18 cellular contexts compared by ENCODE assay signal in the genomic region with DNA sequence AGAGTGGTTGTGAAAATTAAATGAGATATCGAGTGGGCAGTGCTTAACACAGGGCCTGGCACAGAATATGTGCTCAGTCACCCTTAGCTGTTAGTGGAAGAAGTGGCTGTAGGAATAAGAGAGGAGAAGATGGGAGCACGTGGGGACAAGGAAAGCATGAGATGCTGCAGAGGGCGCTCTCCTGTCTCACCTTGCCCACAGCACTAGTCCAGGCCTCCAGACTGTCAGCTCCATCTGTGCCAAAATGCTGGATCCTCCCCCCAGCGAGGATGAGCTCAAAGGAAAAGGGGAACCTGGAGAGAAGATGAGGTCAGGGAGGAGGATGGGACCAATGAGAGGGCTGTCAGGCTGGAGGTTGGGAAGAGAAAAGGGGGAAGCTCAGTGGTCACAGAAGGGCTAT. TPM values are rescaled to one million over a fixed set of nuclear protein-coding genes. Genes with fewer than 3 reads are reported as not detected.
A peak's percentile ranks its signal among the peaks of the same experiment; 100 is the strongest.
DNase-seq lines count a peak whose midpoint lies in the region; FAIRE-seq and TF ChIP-seq lines count a peak whose summit lies in the region.
"Had no signal": no experiment of that assay in that cellular context is flagged by ENCODE, and none has a peak within 500 bp of the region (broad histone marks: within the 10 kb centered on the region; RNA-seq: fewer than 3 reads in every experiment).

No MANE protein-coding gene starts in this region.

- no peak for TF ChIP-seq POLR2A in H54 (IDR thresholded peaks at IDR 0.05; ENCODE audit: low read depth, low read length)

- H2AFZ ChIP-seq in osteoblast (ENCODE audit: low read length), result no peak overlapping the region

- no peaks in the 10 kb centered on the region for H3K9me3 ChIP-seq in osteoblast (ENCODE audit: low read depth, low read length)
- H3K9me3 ChIP-seq: esophagus muscularis mucosa, heart left ventricle had no signal

- in situ Hi-C loops in KBM-7 (cut with MboI; ENCODE audit: low pct_unique_long_range_greater_than_20kb, low sequenced_read_pairs), result no loop called here
- in situ Hi-C loops in astrocyte of the spinal cord (cut with HindIII; ENCODE audit: low sequenced_read_pairs), result no loop called here

- no peaks in the 10 kb centered on the region for H4K20me1 ChIP-seq in osteoblast (ENCODE audit: insufficient read depth, low read length)

- H3K36me3 ChIP-seq in osteoblast (ENCODE audit: insufficient read depth, low read length), result peaks cover 2% of the 10 kb centered on the region

- H3K27ac ChIP-seq in osteoblast (ENCODE audit: low read depth, low read length), result peak overlapping the region; percentile 81
- H3K27ac ChIP-seq: esophagus muscularis mucosa, heart left ventricle, SK-N-MC had no signal

- TF ChIP-seq CTCF in GM12865 (IDR thresholded peaks at IDR 0.05; ENCODE audit: insufficient read depth, low read depth, low read length, missing control alignments) (peak; percentile 19), astrocyte of the spinal cord (IDR thresholded peaks at IDR 0.05; ENCODE audit: low read depth, low read length) (peak; percentile 10), osteoblast (IDR thresholded peaks at IDR 0.05; ENCODE audit: extremely low read depth, low read depth, low read length) (peak; percentile 23)

- FAIRE-seq in H54 (lab: Jason Lieb, UNC), result no peak
- FAIRE-seq: kidney had no signal

- H3K27me3 ChIP-seq in osteoblast (ENCODE audit: insufficient read depth, low read length), result no peaks in the 10 kb centered on the region
- H3K27me3 ChIP-seq: dorsolateral prefrontal cortex, esophagus muscularis mucosa, heart left ventricle had no signal

- H3K4me2 ChIP-seq in osteoblast (ENCODE audit: insufficient read depth, low read length), result no peak overlapping the region

- no peak for DNase-seq in GM12865 (ENCODE audit: low read depth)
- peak; percentile 45 for DNase-seq in KBM-7
- DNase-seq in astrocyte of the spinal cord (ENCODE audit: low read depth, low spot score), result no peak
- DNase-seq in osteoblast (ENCODE audit: insufficient read length, low spot score, missing footprints), result peak; percentile 71
- DNase-seq in hypothalamus (lab: John Stamatoyannopoulos, UW), result no peak
- no peak for DNase-seq in occipital lobe (lab: John Stamatoyannopoulos, UW)
- DNase-seq in H54 (ENCODE audit: insufficient read length, low spot score), result no peak
- DNase-seq: activated CD4-positive, alpha-beta T cell treated with anti-CD3 and anti-CD28 coated beads for 4 hours; heart left ventricle; kidney; NCI-H1436 treated with DMSO at 0.1 percent for 48 hours; NCI-H226; stimulated activated CD4-positive, alpha-beta T cell treated with anti-CD3 and anti-CD28 coated beads, Interleukin-2, amount 100 ng/mL, for 48 hours; substantia nigra; T1000 had no signal

- H3K4me3 ChIP-seq in GM12865 (ENCODE audit: low read depth, low read length), result no peak overlapping the region
- no peak overlapping the region for H3K4me3 ChIP-seq in astrocyte of the spinal cord (ENCODE audit: low read depth, low read length)
- no peak overlapping the region for H3K4me3 ChIP-seq in osteoblast (ENCODE audit: insufficient read depth, low read length)
- H3K4me3 ChIP-seq: dorsolateral prefrontal cortex, esophagus muscularis mucosa, heart left ventricle, SK-N-MC had no signal

- no peaks in the 10 kb centered on the region for H3K79me2 ChIP-seq in osteoblast (ENCODE audit: insufficient read depth, low read length)

- peaks cover 8% of the 10 kb centered on the region for H3K4me1 ChIP-seq in osteoblast (ENCODE audit: insufficient read depth, low read length)

RNA-seq across cellular contexts. Expression of gene ARAP3, which starts 12.5 kb away (rescaled TPM):
- total RNA-seq in osteoblast (2.1 and 2.2 TPM in 2 replicates), occipital lobe (3.3 TPM)

RNA-seq across cellular contexts. Expression of gene FCHSD1, which starts 18.3 kb away (rescaled TPM):
- total RNA-seq in osteoblast (21.8 and 22.4 TPM in 2 replicates), occipital lobe (3.0 TPM)

RNA-seq across cellular contexts. Expression of gene RELL2, which starts 32.7 kb away (rescaled TPM):
- 4.4 and 5.1 TPM in 2 replicates for total RNA-seq in osteoblast
- 8.4 TPM for total RNA-seq in occipital lobe

RNA-seq across cellular contexts. Expression of gene HDAC3, which starts 32.9 kb away (rescaled TPM):
- total RNA-seq in osteoblast (47.8 and 50.4 TPM in 2 replicates), occipital lobe (46.5 TPM)

RNA-seq across cellular contexts. Expression of gene DIAPH1, which starts 50.7 kb away (rescaled TPM):
- total RNA-seq in osteoblast (18.5 and 19.2 TPM in 2 replicates), occipital lobe (18.4 TPM)

Comparison
In these comparisons a context has a peak if more than half of its experiments do, and no peak if none do; other contexts are left out.
1. DNase-seq: peak in KBM-7 (single experiment) and osteoblast (single experiment); none in GM12865 (single experiment), astrocyte of the spinal cord (single experiment), hypothalamus (0 of 51), occipital lobe (single experiment) and H54 (single experiment).
2. Peak in every context shown above with its lines, with median percentiles within 50 percentile points of each other: CTCF ChIP-seq.